Comparison of ENCODE assay signal across 29 cellular contexts in genomic region chr1:230815277-230815676, GRCh38.
"Had no signal": no experiment of that assay in that cellular context is flagged by ENCODE, and none has a peak within 500 bp of the region (broad histone marks: within the 10 kb centered on the region; RNA-seq: fewer than 3 reads in every experiment).

No MANE protein-coding gene starts in this region.

- H3K9ac ChIP-seq: parathyroid adenoma had no signal

- H3K27me3 ChIP-seq: stomach, suprapubic skin, tibial nerve had no signal

- FAIRE-seq: colon, keratinocyte, urothelium cell line had no signal

- DNase-seq: activated CD4-positive, alpha-beta T cell treated with anti-CD3 and anti-CD28 coated beads for 48 hours; activated CD4-positive, alpha-beta T cell treated with anti-CD3 and anti-CD28 coated beads, Interleukin-2, amount 50 U/mL, for 48 hours; activated CD8-positive, alpha-beta memory T cell treated with anti-CD3 and anti-CD28 coated beads, Interleukin-2, amount 50 U/mL, for 48 hours; activated gamma-delta T cell treated with Interleukin-2 at 50 U/mL for 16 hours; activated naive CD8-positive, alpha-beta T cell treated with anti-CD3 and anti-CD28 coated beads, Interleukin-2, amount 50 U/mL, for 24 hours; activated T-cell treated with anti-CD3 and anti-CD28 coated beads, Interleukin-2, amount 50 U/mL, for 24 hours; effector memory CD4-positive, alpha-beta T cell; erythroblast; foreskin fibroblast; left cardiac atrium; naive B cell; psoas muscle; stimulated activated CD4-positive, alpha-beta T cell treated with anti-CD3 and anti-CD28 coated beads, Interleukin-1b, Interleukin-23, amount 100 ng/mL, for 48 hours; stimulated activated CD4-positive, alpha-beta T cell treated with anti-CD3 and anti-CD28 coated beads, Interleukin-4, amount 100 ng/mL, for 4 hours; stimulated activated CD8-positive, alpha-beta memory T cell treated with anti-CD3 and anti-CD28 coated beads, Interleukin-4, amount 100 ng/mL, for 48 hours; stimulated activated naive B cell treated with anti-CD40 and anti-IgM and Interleukin-4, amounts not matched to agents 10 μg/mL and 1 μg/mL and 100 μg/mL, for 72 hours; stomach; SW 1271; T-helper 9 cell; WERI-Rb-1 had no signal

- ATAC-seq: activated CD4-positive, CD25-positive, alpha-beta regulatory T cell treated with anti-CD3 and anti-CD28 coated beads, Interleukin-2, amount 50 U/mL, for 24 hours; activated naive CD8-positive, alpha-beta T cell treated with anti-CD3 and anti-CD28 coated beads, Interleukin-2, amount 50 U/mL, for 24 hours; stimulated activated naive B cell treated with anti-CD40 and anti-IgM and Interleukin-4, amounts not matched to agents 10 μg/mL and 1 μg/mL and 100 μg/mL, for 72 hours had no signal

- H3K4me1 ChIP-seq: parathyroid adenoma, psoas muscle, stomach, suprapubic skin had no signal

- H3K36me3 ChIP-seq: stomach, suprapubic skin, tibial nerve, WERI-Rb-1 had no signal

- H3K27ac ChIP-seq: parathyroid adenoma, psoas muscle, SK-N-MC, stomach, suprapubic skin, tibial nerve, WERI-Rb-1 had no signal

- H3K4me2 ChIP-seq: smooth muscle cell had no signal

- H3K79me2 ChIP-seq: parathyroid adenoma had no signal

- H3K4me3 ChIP-seq: psoas muscle, SK-N-MC, smooth muscle cell, stomach, suprapubic skin, tibial nerve had no signal

- H2AFZ ChIP-seq: parathyroid adenoma had no signal
